ENCODE assay signal across 8 cellular contexts in genomic region chrX:140701480-140701879, GRCh38. TPM values are rescaled to one million over a fixed set of nuclear protein-coding genes. Genes with fewer than 3 reads are reported as not detected.
A peak's percentile ranks its signal among the peaks of the same experiment; 100 is the strongest.
DNase-seq lines count a peak whose midpoint lies in the region; ATAC-seq and TF ChIP-seq lines count a peak whose summit lies in the region.

No MANE protein-coding gene starts in this region.

- in situ Hi-C loops in KBM-7 (cut with MboI; ENCODE audit: low pct_unique_long_range_greater_than_20kb, low sequenced_read_pairs): no loop called here

- no peaks in the 10 kb centered on the region for H3K36me3 Mint-ChIP-seq in chondrocyte (ENCODE audit: low read depth)

- peaks cover 4% of the 10 kb centered on the region for H3K4me1 Mint-ChIP-seq in chondrocyte (ENCODE audit: low read depth)

- H3K27me3 Mint-ChIP-seq in chondrocyte (ENCODE audit: low read depth): no peaks in the 10 kb centered on the region

- H3K9me3 Mint-ChIP-seq in chondrocyte (ENCODE audit: low read depth): peaks cover 3% of the 10 kb centered on the region

- no peak overlapping the region for H3K27ac Mint-ChIP-seq in chondrocyte (ENCODE audit: unreplicated experiment)

- DNase-seq in NCI-H1694 (lab: John Stamatoyannopoulos, UW): peak; percentile 5
- DNase-seq in NCI-H1694 treated with DMSO at 0.1 percent for 48 hours (lab: John Stamatoyannopoulos, UW): no peak
- peak; percentile 17 for DNase-seq in KBM-7
- no peak for DNase-seq in chondrocyte (ENCODE audit: low spot score)
- peak; percentile 9 for DNase-seq in renal cortical epithelial cell (ENCODE audit: low read depth)
- no peak for DNase-seq in SK-N-DZ (ENCODE audit: low spot score)

- no peak overlapping the region for H3K4me3 Mint-ChIP-seq in chondrocyte (ENCODE audit: unreplicated experiment)

- ATAC-seq in HG03571 (IDR thresholded peaks at IDR 0.05; ENCODE audit: unreplicated experiment) (no peak), GM18861 (IDR thresholded peaks at IDR 0.05; ENCODE audit: unreplicated experiment) (no peak)

- TF ChIP-seq CTCF in chondrocyte (IDR thresholded peaks at IDR 0.05): peak; percentile 80

RNA-seq across cellular contexts. Expression of gene LINC00632, which starts 8.1 kb away (rescaled TPM):
- total RNA-seq in chondrocyte: 617 to 626 TPM (median 624 TPM) in 3 replicates
- total RNA-seq in renal cortical epithelial cell: under 0.01 and 0.35 TPM in 2 replicates
- 0.52 TPM in 1 of 2 replicates, not detected in the other for polyA plus RNA-seq in SK-N-DZ (2014; cell fraction: cytosol; rRNA removed)
- polyA plus RNA-seq in SK-N-DZ (2014; cell fraction: nucleus; rRNA removed): 0.19 TPM in 1 of 2 replicates, not detected in the other

Comparison
In these comparisons a context has a peak if more than half of its experiments do, and no peak if none do; other contexts are left out.
1. DNase-seq: peak in NCI-H1694 (single experiment), KBM-7 (single experiment) and renal cortical epithelial cell (single experiment); none in NCI-H1694 treated with DMSO at 0.1 percent for 48 hours (single experiment), chondrocyte (single experiment) and SK-N-DZ (single experiment).
2. RNA of gene LINC00632, which starts 8.1 kb away (total RNA-seq): 617 to 626 TPM in chondrocyte; under 0.01 to 0.35 TPM in renal cortical epithelial cell; every median in the first group is over 100 times any median in the second.